ENCODE assay signal across 8 cellular contexts in the genomic region with DNA sequence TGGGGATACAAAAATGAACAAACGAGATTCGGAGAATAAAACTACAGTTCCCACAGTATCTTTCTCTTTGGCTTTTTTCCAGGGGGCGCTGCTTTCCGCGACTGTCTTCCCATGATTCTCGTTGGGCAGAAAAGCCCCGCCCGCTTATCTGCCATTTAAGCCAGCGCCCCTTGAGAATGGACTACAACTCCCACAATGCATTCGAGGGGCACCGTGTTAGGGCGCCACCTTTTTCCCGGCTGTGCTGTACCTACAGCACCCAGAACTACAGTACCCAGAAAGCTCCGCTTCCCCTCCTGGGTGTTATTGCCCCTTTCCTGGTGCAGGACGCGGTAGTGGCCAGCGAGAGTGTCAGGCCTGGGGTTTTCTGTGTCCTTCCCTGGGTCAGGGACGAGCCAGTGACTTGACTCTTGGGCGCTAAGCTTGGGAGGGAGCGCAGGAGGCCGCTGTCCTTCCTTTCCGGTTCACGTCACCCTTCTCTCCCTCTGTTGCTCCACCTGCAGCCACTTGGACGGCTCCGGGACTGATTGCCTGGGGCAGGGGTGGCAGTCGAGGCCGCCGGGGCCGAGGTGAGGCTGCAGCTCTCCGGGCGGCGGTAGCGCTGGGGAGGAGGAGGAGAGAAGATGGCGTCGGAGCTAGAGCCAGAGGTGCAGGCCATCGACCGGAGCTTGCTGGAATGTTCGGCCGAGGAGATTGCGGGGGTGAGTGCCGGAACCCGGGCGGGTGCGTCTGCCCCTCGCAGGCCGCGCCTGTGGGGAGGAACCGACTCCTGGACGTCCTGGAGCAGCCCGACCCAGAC. TPM values are rescaled to one million over a fixed set of nuclear protein-coding genes. Genes with fewer than 3 reads are reported as not detected.
A peak's percentile ranks its signal among the peaks of the same experiment; 100 is the strongest.
DNase-seq lines count a peak whose midpoint lies in the region; ATAC-seq and TF ChIP-seq lines count a peak whose summit lies in the region.

A gene (plus strand): TSS at position 333 of the 799 bp plus-strand sequence. CDS start 291 bp downstream, at position 624.

- DNase-seq in COLO829 (ENCODE audit: low spot score) (peak; percentile 98), HS-5 (ENCODE audit: low read depth) (peak; percentile 96), lung (ENCODE audit: low spot score) (peak; percentile 99)
- DNase-seq in NK-92 treated with Interleukin-12 subunit alpha and Interleukin-12 subunit beta, amount 100 ng/mL, for 24 hours (lab: John Stamatoyannopoulos, UW), result peak; percentile 92
- peak; percentile 91 for DNase-seq in activated CD8-positive, alpha-beta memory T cell treated with anti-CD3 and anti-CD28 coated beads for 24 hours
- DNase-seq in effector CD8-positive, alpha-beta T cell (lab: John Stamatoyannopoulos, UW), result peak; percentile 88
- DNase-seq in stimulated activated CD4-positive, alpha-beta T cell treated with anti-CD3 and anti-CD28 coated beads, TNF-alpha, amount 100 ng/mL, for 4 hours (ENCODE audit: low read depth in 3 of 3), result peak; percentile 68 to 90 (median 84)

- no peaks in the 10 kb centered on the region for H3K36me3 ChIP-seq in lung (ENCODE audit: control insufficient read depth in 2 of 2, insufficient read depth in 2 of 2, low read length in 2 of 2)

- peak within 1 kb of the TSS; percentile 93 for H3K4me3 ChIP-seq in lung

- no peaks in the 10 kb centered on the region for H3K27me3 ChIP-seq in lung (ENCODE audit: control insufficient read depth, insufficient read depth)

- peak; percentile 19 for TF ChIP-seq CTCF in lung (IDR thresholded peaks at IDR 0.05; ENCODE audit: control extremely low read depth, extremely low read depth)

- no peaks in the 10 kb centered on the region for H3K9me3 ChIP-seq in lung (ENCODE audit: control insufficient read depth in 2 of 2, insufficient read depth in 1 of 2, low read length in 1 of 2)

- H3K4me1 ChIP-seq in lung (ENCODE audit: control insufficient read depth in 2 of 2, insufficient read depth in 2 of 2, low read length in 2 of 2), result peaks cover 0 to 10% of the 10 kb centered on the region in 2 donors

- WGBS in lung, 2 donors, result 0% methylated on average over 45 to 50 of the region's 50 CpGs

- peak; percentile 86 for ATAC-seq in GM19468 (IDR thresholded peaks at IDR 0.05; ENCODE audit: extremely low read depth, unreplicated experiment)
- peak; percentile 94 for ATAC-seq in lung (ENCODE audit: insufficient read depth, low FRiP score)

- peak within 1 kb of the TSS; percentile 93 to 96 for H3K27ac ChIP-seq in lung (ENCODE audit: low read depth in 1 of 2, low read length in 1 of 2)

RNA-seq across cellular contexts. Expression of the gene that starts here (rescaled TPM):
- total RNA-seq in lung, result 10 to 100 TPM; 28.9 to 45.4 TPM
- polyA plus RNA-seq in lung, result 1 to 10 TPM; 8.4 to 9.2 TPM

Comparison
In these comparisons a context has a peak if more than half of its experiments do, and no peak if none do; other contexts are left out.
1. Peak in every context shown above with its lines: DNase-seq, ATAC-seq, H3K4me3 ChIP-seq and H3K27ac ChIP-seq.